Comparison of ENCODE assay signal across 23 cellular contexts in genomic region chr3:28971156-28971555, GRCh38.
"Had no signal": no experiment of that assay in that cellular context is flagged by ENCODE, and none has a peak within 500 bp of the region (broad histone marks: within the 10 kb centered on the region; RNA-seq: fewer than 3 reads in every experiment).

No MANE protein-coding gene starts in this region.

- H3K27ac Mint-ChIP-seq: naive B cell; nephron; stimulated activated naive B cell treated with anti-CD40 and anti-IgM and Interleukin-4, amounts not matched to agents 10 μg/mL and 1 μg/mL and 100 μg/mL, for 72 hours; stimulated activated naive CD8-positive, alpha-beta T cell treated with anti-CD3 and anti-CD28 coated beads, Interleukin-15, amount 100 ng/mL, for 72 hours had no signal

- H3K4me3 Mint-ChIP-seq: naive B cell; nephron; stimulated activated naive B cell treated with anti-CD40 and anti-IgM and Interleukin-4, amounts not matched to agents 10 μg/mL and 1 μg/mL and 100 μg/mL, for 72 hours; stimulated activated naive CD8-positive, alpha-beta T cell treated with anti-CD3 and anti-CD28 coated beads, Interleukin-15, amount 100 ng/mL, for 72 hours had no signal

- H3K4me1 ChIP-seq: colonic mucosa, esophagus squamous epithelium, parathyroid adenoma, prostate gland, sigmoid colon, testis had no signal

- H3K4me1 Mint-ChIP-seq: nephron; stimulated activated naive CD8-positive, alpha-beta T cell treated with anti-CD3 and anti-CD28 coated beads, Interleukin-15, amount 100 ng/mL, for 72 hours had no signal

- H3K27ac ChIP-seq: colonic mucosa, dorsolateral prefrontal cortex, esophagus squamous epithelium, foreskin keratinocyte, parathyroid adenoma, prostate gland, sigmoid colon, skin epidermis, testis had no signal

- DNase-seq: cerebellar nuclear complex; colonic mucosa; dorsolateral prefrontal cortex; effector CD8-positive, alpha-beta T cell; esophagus squamous epithelium; foreskin keratinocyte; left colon; left ventricle myocardium superior; naive B cell; occipital lobe; retina; sigmoid colon; stimulated activated CD4-positive, alpha-beta T cell treated with anti-CD3 and anti-CD28 coated beads, Interleukin-2, amount 100 ng/mL, for 24 hours; stimulated activated CD4-positive, alpha-beta T cell treated with anti-CD3 and anti-CD28 coated beads, Interleukin-4, amount 100 ng/mL, for 4 hours; stimulated activated naive B cell treated with anti-CD40 and anti-IgM and Interleukin-4, amounts not matched to agents 10 μg/mL and 1 μg/mL and 100 μg/mL, for 72 hours; stimulated activated naive CD8-positive, alpha-beta T cell treated with anti-CD3 and anti-CD28 coated beads, Interleukin-15, amount 100 ng/mL, for 72 hours; testis; trophoblast cell had no signal

- H3K36me3 ChIP-seq: colonic mucosa, esophagus squamous epithelium, prostate gland, sigmoid colon had no signal

- H3K27me3 ChIP-seq: colonic mucosa, dorsolateral prefrontal cortex, esophagus squamous epithelium, foreskin keratinocyte, sigmoid colon, testis had no signal

- H3K4me3 ChIP-seq: colonic mucosa, dorsolateral prefrontal cortex, esophagus squamous epithelium, lung, prostate gland, sigmoid colon, skin epidermis, testis had no signal

- H3K27me3 Mint-ChIP-seq: stimulated activated naive CD8-positive, alpha-beta T cell treated with anti-CD3 and anti-CD28 coated beads, Interleukin-15, amount 100 ng/mL, for 72 hours had no signal

- H3K9me3 ChIP-seq: colonic mucosa, prostate gland, testis had no signal
